In genomic region chr1:210232524-210233215, GRCh38 we compare ENCODE assay signal across 8 cellular contexts. TPM values are rescaled to one million over a fixed set of nuclear protein-coding genes. Genes with fewer than 3 reads are reported as not detected.
DNase-seq lines count a peak whose midpoint lies in the region; ATAC-seq and TF ChIP-seq lines count a peak whose summit lies in the region.

Gene SERTAD4, plus strand, starts transcription at chr1:210232796. Its CDS starts 5,165 bp downstream, at chr1:210237961.

- peaks cover 10% of the 10 kb centered on the region for H3K4me1 Mint-ChIP-seq in activated naive CD8-positive, alpha-beta T cell (ENCODE audit: low read depth)

- no peak within 1 kb of the TSS for H3K27ac Mint-ChIP-seq in activated naive CD8-positive, alpha-beta T cell

- H3K4me1 ChIP-seq in heart right ventricle, result peaks cover 0 to 41% (median 30%) of the 10 kb centered on the region in 9 donors
- H3K4me1 ChIP-seq in ovary (ENCODE audit: insufficient read depth), result peaks cover 7% of the 10 kb centered on the region

- H3K4me3 ChIP-seq in heart right ventricle (peak within 1 kb of the TSS; percentile 38 to 82 (median 66)), ovary (peak within 1 kb of the TSS; percentile 68)

- H3K36me3 ChIP-seq in heart right ventricle (no peaks in the 10 kb centered on the region), ovary (no peaks in the 10 kb centered on the region)

- H3K4me3 Mint-ChIP-seq in activated naive CD8-positive, alpha-beta T cell, result peak within 1 kb of the TSS; percentile 73

- no peaks in the 10 kb centered on the region for H3K36me3 Mint-ChIP-seq in activated naive CD8-positive, alpha-beta T cell

- peaks cover 38% of the 10 kb centered on the region for H3K27me3 Mint-ChIP-seq in activated naive CD8-positive, alpha-beta T cell

- peaks cover 0 to 80% (median 5%) of the 10 kb centered on the region in 7 donors for H3K27me3 ChIP-seq in heart right ventricle
- no peaks in the 10 kb centered on the region for H3K27me3 ChIP-seq in ovary

- 1% methylated on average over 66 to 79 of the region's 79 CpGs for WGBS in heart right ventricle, 2 donors
- WGBS in ovary, 3 donors, result 0 to 1% (median 1%) methylated on average over 35 to 79 of the region's 79 CpGs

- no peak for TF ChIP-seq CTCF in heart right ventricle (IDR thresholded peaks at IDR 0.05)
- TF ChIP-seq CTCF in ovary (IDR thresholded peaks at IDR 0.05), result no peak

- intact Hi-C loops in heart right ventricle (cut with DNase I), result loop anchor here in 6 of 10 donors (1.0 to 10.0 kb wide), 6 partner anchors 19 to 80 kb away; no protein-coding TSS in a partner anchor
- intact Hi-C loops in ovary (cut with DNase I), result no loop called here

- ATAC-seq in heart right ventricle, result peak in 3 of 8 donors; percentile 5 to 21 (median 14)

- H3K9me3 ChIP-seq in heart right ventricle (no peaks in the 10 kb centered on the region), ovary (no peaks in the 10 kb centered on the region)

- no peak for TF ChIP-seq POLR2A in ovary (IDR thresholded peaks at IDR 0.05)

- H3K9me3 Mint-ChIP-seq in activated naive CD8-positive, alpha-beta T cell (ENCODE audit: low read depth), result no peaks in the 10 kb centered on the region

- TF ChIP-seq EP300 in ovary (IDR thresholded peaks at IDR 0.05), result no peak

- H3K27ac ChIP-seq in heart right ventricle (peak within 1 kb of the TSS; percentile 42 to 96 (median 88)), ovary (peak within 1 kb of the TSS; percentile 49 to 76)

- peak; percentile 88 for DNase-seq in DMS 273 (lab: John Stamatoyannopoulos, UW; ENCODE audit: unreplicated experiment)
- peak; percentile 55 for DNase-seq in NCI-H1105 (lab: John Stamatoyannopoulos, UW)
- DNase-seq in heart right ventricle, result peak in 1 of 2 donors; percentile 41
- DNase-seq in ovary, result peak; percentile 33 to 69 (median 63)
- no peak for DNase-seq in GDM1 (lab: John Stamatoyannopoulos, UW)
- no peak for DNase-seq in activated CD4-positive, CD25-positive, alpha-beta regulatory T cell (lab: John Stamatoyannopoulos, UW)
- no peak for DNase-seq in central memory CD4-positive, alpha-beta T cell

RNA-seq across cellular contexts. Expression of gene SERTAD4, which starts in this region (rescaled TPM):
- total RNA-seq in heart right ventricle, result 1 to 10 TPM; 1.5 to 5.4 (median 2.8) TPM
- polyA plus RNA-seq in heart right ventricle, result 1 to 10 TPM; 2.1 to 2.3 TPM
- 1 to 10 TPM; 1.8 to 4.2 (median 2.1) TPM for total RNA-seq in ovary
- polyA plus RNA-seq in ovary, result 1 to 10 TPM; 2.1 to 6.5 TPM

Comparison
In these comparisons a context has a peak if more than half of its experiments do, and no peak if none do; other contexts are left out.
1. DNase-seq: peak in DMS 273 (single experiment), NCI-H1105 (single experiment) and ovary (5 of 5); none in GDM1 (single experiment), activated CD4-positive, CD25-positive, alpha-beta regulatory T cell (0 of 4) and central memory CD4-positive, alpha-beta T cell (single experiment).
2. intact Hi-C loops: an anchor here in heart right ventricle (1.0 to 10.0 kb wide); none called in ovary.